In genomic region chrX:112051546-112051945, GRCh38 we compare ENCODE assay signal across 17 cellular contexts. TPM values are rescaled to one million over a fixed set of nuclear protein-coding genes. Genes with fewer than 3 reads are reported as not detected.
DNase-seq lines count a peak whose midpoint lies in the region; ATAC-seq, FAIRE-seq and TF ChIP-seq lines count a peak whose summit lies in the region.
"Had no signal": no experiment of that assay in that cellular context is flagged by ENCODE, and none has a peak within 500 bp of the region (broad histone marks: within the 10 kb centered on the region; RNA-seq: fewer than 3 reads in every experiment).

No MANE protein-coding gene starts in this region.

- H3K9me3 Mint-ChIP-seq in activated CD8-positive, alpha-beta T cell treated with anti-CD3 and anti-CD28 coated beads, Interleukin-2, amount 10 ng/mL, durations not matched to agents 7 days and 5 days (ENCODE audit: insufficient read depth): no peaks in the 10 kb centered on the region
- H3K9me3 Mint-ChIP-seq: H9 had no signal

- no peaks in the 10 kb centered on the region for H3K9me3 ChIP-seq in A549
- no peaks in the 10 kb centered on the region for H3K9me3 ChIP-seq in IMR-90 (ENCODE audit: control insufficient read depth, insufficient read depth, low read length)
- H3K9me3 ChIP-seq in K562 (replicated peaks; ENCODE audit: control insufficient read depth, insufficient read depth, low read depth, low read length): no peaks in the 10 kb centered on the region
- H3K9me3 ChIP-seq: SJCRH30 had no signal

- H2AFZ ChIP-seq in IMR-90 (replicated peaks; ENCODE audit: low read length, poor library complexity) (no peak overlapping the region), K562 (ENCODE audit: low read depth, low read length) (no peak overlapping the region)

- CTCF ChIA-PET in A549 (lab: Yijun Ruan, JAX) (no interaction called here), IMR-90 (lab: Yijun Ruan, JAX) (no interaction called here), K562 (lab: Yijun Ruan, JAX; ENCODE audit: low intra/inter-chr PET ratio) (no interaction called here)
- CTCF ChIA-PET in activated CD8-positive, alpha-beta T cell treated with anti-CD3 and anti-CD28 coated beads, Interleukin-2, amount 10 ng/mL, durations not matched to agents 7 days and 5 days (lab: Charles Lee): no interaction called here

- H3K4me2 ChIP-seq in A549 (no peak overlapping the region), IMR-90 (ENCODE audit: low read depth, low read length) (no peak overlapping the region), K562 (ENCODE audit: insufficient read depth, low read length) (no peak overlapping the region)

- H3K9me1 ChIP-seq in IMR-90 (ENCODE audit: insufficient read depth, low read length): no peaks in the 10 kb centered on the region
- no peaks in the 10 kb centered on the region for H3K9me1 ChIP-seq in K562 (ENCODE audit: control insufficient read depth, insufficient read depth, low read length)

- H2BK15ac ChIP-seq in IMR-90 (ENCODE audit: low read depth, low read length): no peak overlapping the region

- H3K27ac ChIP-seq in A549: no peak overlapping the region
- H3K27ac ChIP-seq in IMR-90 (ENCODE audit: insufficient read depth, low read length): no peak overlapping the region
- no peak overlapping the region for H3K27ac ChIP-seq in K562 (ENCODE audit: extremely low read depth, low read depth, low read length)
- H3K27ac ChIP-seq: SJCRH30 had no signal

- H4K91ac ChIP-seq in IMR-90 (ENCODE audit: insufficient read depth, low read depth, low read length): no peak overlapping the region

- no peaks in the 10 kb centered on the region for H3K4me1 Mint-ChIP-seq in activated CD8-positive, alpha-beta T cell treated with anti-CD3 and anti-CD28 coated beads, Interleukin-2, amount 10 ng/mL, durations not matched to agents 7 days and 5 days (ENCODE audit: low read depth)
- H3K4me1 Mint-ChIP-seq: H9 had no signal

- H3K36me3 ChIP-seq in IMR-90 (ENCODE audit: control insufficient read depth, insufficient read depth, low read length): no peaks in the 10 kb centered on the region
- H3K36me3 ChIP-seq in K562 (ENCODE audit: control insufficient read depth, insufficient read depth, low read length): no peaks in the 10 kb centered on the region
- H3K36me3 ChIP-seq: SJCRH30 had no signal

- H3K79me2 ChIP-seq in K562 (ENCODE audit: control insufficient read depth, insufficient read depth, low read length): no peaks in the 10 kb centered on the region

- H3K4me1 ChIP-seq in A549 (no peaks in the 10 kb centered on the region), IMR-90 (ENCODE audit: control insufficient read depth, insufficient read depth, low read length) (no peaks in the 10 kb centered on the region), K562 (replicated peaks in 1 of 2; ENCODE audit: control insufficient read depth in 2 of 2, insufficient read depth in 2 of 2, low read length in 2 of 2) (no peaks in the 10 kb centered on the region)
- H3K4me1 ChIP-seq: SJCRH30 had no signal

- no peak overlapping the region for H3K9ac ChIP-seq in IMR-90 (ENCODE audit: low read depth, low read length)
- H3K9ac ChIP-seq in K562 (ENCODE audit: insufficient read depth in 1 of 2, low read depth in 2 of 2, low read length in 2 of 2): no peak overlapping the region

- 0% methylated on average over 2 of the region's 2 CpGs for WGBS in A549 (ENCODE audit: missing lambda C conversion rate)
- WGBS in IMR-90 (ENCODE audit: extremely low coverage in 2 of 2, insufficient read length in 1 of 2), 2 experiments: no CpG with 5 or more reads among the region's 2 CpGs
- WGBS in K562 (ENCODE audit: insufficient coverage, low coverage, missing lambda C conversion rate): 0% methylated on average over 2 of the region's 2 CpGs

- in situ Hi-C loops in IMR-90 (cut with MboI; ENCODE audit: low sequenced_read_pairs): no loop called here
- in situ Hi-C loops in K562 (cut with MboI): no loop called here

- TF ChIP-seq CTCF in A549 (IDR thresholded peaks at IDR 0.05) (no peak), IMR-90 (conservative IDR thresholded peaks at IDR 0.05; ENCODE audit: low read depth, low read length) (no peak), K562 (IDR thresholded peaks at IDR 0.05 in 2 of 3, conservative IDR thresholded peaks at IDR 0.05 in 1 of 3; ENCODE audit: insufficient read depth in 2 of 3, low read depth in 1 of 3, low read length in 3 of 3) (no peak)

- H3K56ac ChIP-seq in IMR-90 (ENCODE audit: extremely low read depth, insufficient read depth, low read length): no peak overlapping the region

- no peaks in the 10 kb centered on the region for H3K27me3 Mint-ChIP-seq in activated CD8-positive, alpha-beta T cell treated with anti-CD3 and anti-CD28 coated beads, Interleukin-2, amount 10 ng/mL, durations not matched to agents 7 days and 5 days (ENCODE audit: low read depth)

- H3K4me3 ChIP-seq in A549 (no peak overlapping the region), IMR-90 (ENCODE audit: insufficient read depth, low read depth, low read length) (no peak overlapping the region), K562 (no peak overlapping the region)
- H3K4me3 ChIP-seq: SJCRH30 had no signal

- H2BK20ac ChIP-seq in IMR-90 (ENCODE audit: low read depth, low read length): no peak overlapping the region

- no peak for TF ChIP-seq POLR2A in A549 (IDR thresholded peaks at IDR 0.05; ENCODE audit: low read length)
- TF ChIP-seq POLR2A in IMR-90 (IDR thresholded peaks at IDR 0.05; ENCODE audit: low read depth, low read length): no peak
- no peak for TF ChIP-seq POLR2A in K562 (conservative IDR thresholded peaks at IDR 0.05)

- FAIRE-seq in A549 (lab: Jason Lieb, UNC): peak; percentile 43
- no peak for FAIRE-seq in K562 (lab: Jason Lieb, UNC)
- FAIRE-seq: A204.1 had no signal

- TF ChIP-seq EP300 in A549 (IDR thresholded peaks at IDR 0.05) (no peak), K562 (IDR thresholded peaks at IDR 0.05; ENCODE audit: low read length) (no peak)

- BruUV-seq in IMR-90 (replicated peaks; lab: Mats Ljungman, UMichigan): no TSS peak
- no TSS peak for BruUV-seq in K562 (replicated peaks; lab: Mats Ljungman, UMichigan)

- H2AK9ac ChIP-seq in IMR-90 (replicated peaks; ENCODE audit: low read depth, low read length, poor library complexity): no peak overlapping the region

- H2BK5ac ChIP-seq in IMR-90 (ENCODE audit: low read depth, low read length, poor library complexity, severe bottlenecking): no peak overlapping the region

- peaks cover 2% of the 10 kb centered on the region; the same call in 1 of the 2 replicates for H3K27me3 ChIP-seq in IMR-90 (ENCODE audit: control insufficient read depth, insufficient read depth, low read length)
- H3K27me3 ChIP-seq in K562 (ENCODE audit: control insufficient read depth in 2 of 2, insufficient read depth in 2 of 2, low read length in 2 of 2): no peaks in the 10 kb centered on the region
- H3K27me3 ChIP-seq: SJCRH30 had no signal

- no peak overlapping the region for H4K5ac ChIP-seq in IMR-90 (ENCODE audit: low read depth, low read length)

- H3K14ac ChIP-seq in IMR-90 (replicated peaks; ENCODE audit: low read depth, low read length): no peak overlapping the region

- TF ChIP-seq RAD21 in A549 (conservative IDR thresholded peaks at IDR 0.05 in 1 of 2, IDR thresholded peaks at IDR 0.05 in 1 of 2) (no peak), IMR-90 (IDR thresholded peaks at IDR 0.05; ENCODE audit: low read length) (no peak), K562 (CRISPR knock-in tag; conservative IDR thresholded peaks at IDR 0.05 in 1 of 2, IDR thresholded peaks at IDR 0.05 in 1 of 2) (no peak)

- intact Hi-C loops in IMR-90 (cut with micrococcal nuclease): no loop called here
- intact Hi-C loops in K562 (cut with micrococcal nuclease): no loop called here
- intact Hi-C loops in head of caudate nucleus (cut with DNase I): no loop called here

- H2AK5ac ChIP-seq in IMR-90 (ENCODE audit: low read depth, low read length): no peak overlapping the region

- no peak overlapping the region for H4K8ac ChIP-seq in IMR-90 (ENCODE audit: low read depth in 2 of 2, low read length in 2 of 2)

- no peak overlapping the region for H3K27ac Mint-ChIP-seq in activated CD8-positive, alpha-beta T cell treated with anti-CD3 and anti-CD28 coated beads, Interleukin-2, amount 10 ng/mL, durations not matched to agents 7 days and 5 days
- H3K27ac Mint-ChIP-seq: H9 had no signal

- H3K4me3 Mint-ChIP-seq in activated CD8-positive, alpha-beta T cell treated with anti-CD3 and anti-CD28 coated beads, Interleukin-2, amount 10 ng/mL, durations not matched to agents 7 days and 5 days: no peak overlapping the region
- H3K4me3 Mint-ChIP-seq: H9 had no signal

- no peak overlapping the region for H2BK120ac ChIP-seq in IMR-90 (ENCODE audit: low read depth, low read length)

- POLR2A ChIA-PET in A549 (lab: Yijun Ruan, JAX): no interaction called here
- POLR2A ChIA-PET in IMR-90 (lab: Charles Lee; ENCODE audit: unreplicated experiment): no interaction called here
- POLR2A ChIA-PET in K562 (lab: Yijun Ruan, JAX): no interaction called here
- POLR2A ChIA-PET in activated CD8-positive, alpha-beta T cell treated with anti-CD3 and anti-CD28 coated beads, Interleukin-2, amount 10 ng/mL, durations not matched to agents 7 days and 5 days (lab: Charles Lee): no interaction called here

- DNase-seq in A549 (ENCODE audit: low read depth in 1 of 2, low spot score in 1 of 2) (no peak), IMR-90 (no peak), NOMO-1 treated with DMSO at 0.1 percent for 48 hours (lab: John Stamatoyannopoulos, UW; ENCODE audit: unreplicated experiment) (peak; percentile 81), K562 (ENCODE audit: extremely low read depth in 1 of 4, low spot score in 3 of 4) (no peak), head of caudate nucleus (no peak)
- no peak for DNase-seq in activated CD8-positive, alpha-beta T cell treated with anti-CD3 and anti-CD28 coated beads, Interleukin-2, amount 10 ng/mL, durations not matched to agents 7 days and 5 days
- DNase-seq: C1 segment of cervical spinal cord, H9, Karpas-422, NCI-H146, NCI-H2081 treated with DMSO at 0.1 percent for 48 hours, NCI-H524, RPMI8226, SJCRH30 had no signal

- H3K4ac ChIP-seq in IMR-90 (ENCODE audit: low read depth, low read length): no peak overlapping the region

- H3K23ac ChIP-seq in IMR-90 (ENCODE audit: low read depth, low read length): no peak overlapping the region

- H3K79me1 ChIP-seq in IMR-90 (ENCODE audit: low read depth in 1 of 2, low read length in 2 of 2): no peaks in the 10 kb centered on the region

- ATAC-seq in A549 (no peak), IMR-90 (ENCODE audit: low read depth) (0 out of 2 replicates have a peak, but pooled peaks have one; percentile 27), K562 (no peak), GM18867 (IDR thresholded peaks at IDR 0.05; ENCODE audit: unreplicated experiment) (no peak), GM19035 (IDR thresholded peaks at IDR 0.05; ENCODE audit: unreplicated experiment) (no peak)
- no peak for ATAC-seq in activated CD8-positive, alpha-beta T cell treated with anti-CD3 and anti-CD28 coated beads, Interleukin-2, amount 10 ng/mL, durations not matched to agents 7 days and 5 days

- no peak overlapping the region for H3K18ac ChIP-seq in IMR-90 (ENCODE audit: low read depth, low read length)

- H4K20me1 ChIP-seq in IMR-90 (ENCODE audit: insufficient read depth, low read length): no peaks in the 10 kb centered on the region
- no peaks in the 10 kb centered on the region for H4K20me1 ChIP-seq in K562 (replicated peaks; ENCODE audit: control insufficient read depth, insufficient read depth, low read length)

- H3K36me3 Mint-ChIP-seq in activated CD8-positive, alpha-beta T cell treated with anti-CD3 and anti-CD28 coated beads, Interleukin-2, amount 10 ng/mL, durations not matched to agents 7 days and 5 days (ENCODE audit: low read depth): no peaks in the 10 kb centered on the region

- dilution Hi-C loops in IMR-90 (cut with HindIII; ENCODE audit: low sequenced_read_pairs, unreplicated experiment): no loop called here

RNA-seq across cellular contexts. Expression of gene TRPC5, which starts 31.0 kb away (rescaled TPM):
- polyA plus RNA-seq in A549 (2011; rRNA removed) (not detected in 2 replicates), A549 (2017; fragmentation: RNase III; extraction: RNeasy Plus Mini Kit Qiagen cat#74134 plus additional on column Dnase treatment) (not detected in 3 replicates), IMR-90 (2012; rRNA removed) (0.36 and 0.39 TPM in 2 replicates), K562 (2011; rRNA removed) (not detected in 2 replicates), K562 (2014; fragmentation: Illumina TruSeq; extraction: Trizol) (not detected in 2 replicates), K562 (2014; fragmentation: Nextera tagmentation; extraction: Ambion mirVana) (not detected), K562 (2014; rRNA removed) (not detected in 2 replicates)
- polyA plus RNA-seq in A549 (2012; cell fraction: cytosol; rRNA removed): not detected in 2 replicates
- polyA plus RNA-seq in A549 (2012; cell fraction: nucleus; rRNA removed): not detected in 2 replicates
- polyA minus RNA-seq in A549 (2011; rRNA and poly(A)+ RNA removed): not detected in 2 replicates
- total RNA-seq in IMR-90 (2012; rRNA removed) (0.83 and 0.90 TPM in 2 replicates), K562 (2014; rRNA removed) (not detected in 2 replicates), K562 (2014; rRNA removed; fragmentation: Illumina TruSeq; extraction: Trizol) (not detected in 2 replicates), K562 (2015; rRNA removed; fragmentation: Illumina TruSeq; extraction: Trizol) (not detected in 2 replicates), K562 (2021) (not detected in 2 replicates)
- polyA plus RNA-seq in IMR-90 (2012; cell fraction: cytosol; rRNA removed): 0.11 and 0.13 TPM in 2 replicates
- 0.11 and 0.23 TPM in 2 replicates for polyA plus RNA-seq in IMR-90 (2012; cell fraction: nucleus; rRNA removed; ENCODE audit: low replicate concordance)
- not detected in 2 replicates for total RNA-seq in K562 (2011; cell fraction: chromatin; rRNA removed; ENCODE audit: low replicate concordance)
- not detected in 2 replicates for total RNA-seq in K562 (2011; cell fraction: nucleolus; rRNA removed)
- not detected in 2 replicates for total RNA-seq in K562 (2011; cell fraction: nucleoplasm; rRNA removed)
- polyA plus RNA-seq in K562 (2011; cell fraction: cytosol; rRNA removed): not detected in 2 replicates
- polyA plus RNA-seq in K562 (2011; cell fraction: nucleus; rRNA removed): not detected in 2 replicates
- polyA plus RNA-seq in K562 (2012): not detected in 2 replicates
- polyA minus RNA-seq in K562 (2011; rRNA and poly(A)+ RNA removed): not detected in 2 replicates
- polyA minus RNA-seq in K562 (2011; cell fraction: cytosol; rRNA and poly(A)+ RNA removed): not detected in 2 replicates
- not detected in 2 replicates for polyA minus RNA-seq in K562 (2011; cell fraction: nucleus; rRNA and poly(A)+ RNA removed)
- total RNA-seq in activated CD8-positive, alpha-beta T cell treated with anti-CD3 and anti-CD28 coated beads, Interleukin-2, amount 10 ng/mL, durations not matched to agents 7 days and 5 days: not detected
- total RNA-seq: SJCRH30 had no signal

RNA-seq across cellular contexts. Expression of gene RTL4, which starts 31.3 kb away (rescaled TPM):
- polyA plus RNA-seq in A549 (2011; rRNA removed): not detected in 2 replicates
- polyA plus RNA-seq in A549 (2012; cell fraction: cytosol; rRNA removed): not detected in 2 replicates
- polyA plus RNA-seq in A549 (2012; cell fraction: nucleus; rRNA removed): not detected in 2 replicates
- not detected in 3 replicates for polyA plus RNA-seq in A549 (2017; fragmentation: RNase III; extraction: RNeasy Plus Mini Kit Qiagen cat#74134 plus additional on column Dnase treatment)
- polyA minus RNA-seq in A549 (2011; rRNA and poly(A)+ RNA removed): not detected in 2 replicates
- total RNA-seq in IMR-90 (2012; rRNA removed): under 0.01 TPM in 1 of 2 replicates, not detected in the other
- 0.04 and 0.10 TPM in 2 replicates for polyA plus RNA-seq in IMR-90 (2012; rRNA removed)
- 0.02 TPM in 1 of 2 replicates, not detected in the other for polyA plus RNA-seq in IMR-90 (2012; cell fraction: cytosol; rRNA removed)
- polyA plus RNA-seq in IMR-90 (2012; cell fraction: nucleus; rRNA removed; ENCODE audit: low replicate concordance): 0.02 and 0.03 TPM in 2 replicates
- total RNA-seq in K562 (2011; cell fraction: chromatin; rRNA removed; ENCODE audit: low replicate concordance): not detected in 2 replicates
- not detected in 2 replicates for total RNA-seq in K562 (2011; cell fraction: nucleolus; rRNA removed)
- not detected in 2 replicates for total RNA-seq in K562 (2011; cell fraction: nucleoplasm; rRNA removed)
- not detected in 2 replicates for total RNA-seq in K562 (2014; rRNA removed)
- total RNA-seq in K562 (2014; rRNA removed; fragmentation: Illumina TruSeq; extraction: Trizol): not detected in 2 replicates
- total RNA-seq in K562 (2015; rRNA removed; fragmentation: Illumina TruSeq; extraction: Trizol): not detected in 2 replicates
- not detected in 2 replicates for total RNA-seq in K562 (2021)
- polyA plus RNA-seq in K562 (2011; rRNA removed): not detected in 2 replicates
- not detected in 2 replicates for polyA plus RNA-seq in K562 (2011; cell fraction: cytosol; rRNA removed)
- polyA plus RNA-seq in K562 (2011; cell fraction: nucleus; rRNA removed): not detected in 2 replicates
- not detected in 2 replicates for polyA plus RNA-seq in K562 (2012)
- not detected in 2 replicates for polyA plus RNA-seq in K562 (2014; fragmentation: Illumina TruSeq; extraction: Trizol)
- not detected for polyA plus RNA-seq in K562 (2014; fragmentation: Nextera tagmentation; extraction: Ambion mirVana)
- not detected in 2 replicates for polyA plus RNA-seq in K562 (2014; rRNA removed)
- polyA minus RNA-seq in K562 (2011; rRNA and poly(A)+ RNA removed): not detected in 2 replicates
- not detected in 2 replicates for polyA minus RNA-seq in K562 (2011; cell fraction: cytosol; rRNA and poly(A)+ RNA removed)
- polyA minus RNA-seq in K562 (2011; cell fraction: nucleus; rRNA and poly(A)+ RNA removed): not detected in 2 replicates
- not detected for total RNA-seq in activated CD8-positive, alpha-beta T cell treated with anti-CD3 and anti-CD28 coated beads, Interleukin-2, amount 10 ng/mL, durations not matched to agents 7 days and 5 days
- total RNA-seq: H9, SJCRH30 had no signal

Comparison
In these comparisons a context has a peak if more than half of its experiments do, and no peak if none do; other contexts are left out.
1. Of the 35 proteins assayed by ChIP-seq in both K562 and A549: peak only in K562: CEBPB; only in A549: none; in both: none; in neither: 34.